ENCODE assay signal across 8 cellular contexts in genomic region chr9:15510789-15511575, GRCh38. TPM values are rescaled to one million over a fixed set of nuclear protein-coding genes. Genes with fewer than 3 reads are reported as not detected.
DNase-seq lines count a peak whose midpoint lies in the region; ATAC-seq, FAIRE-seq and TF ChIP-seq lines count a peak whose summit lies in the region.

Gene PSIP1, minus strand, starts transcription at chr9:15510970. Its CDS starts 782 bp downstream, at chr9:15510188.

- FAIRE-seq in GM18507 (lab: Jason Lieb, UNC), result peak; percentile 97
- no peak for FAIRE-seq in astrocyte (lab: Jason Lieb, UNC)

- H2AFZ ChIP-seq in astrocyte (ENCODE audit: low read depth, low read length) (peak within 1 kb of the TSS; percentile 97), hepatocyte (peak within 1 kb of the TSS; percentile 89)

- peak within 1 kb of the TSS; percentile 94 for H3K4me2 ChIP-seq in astrocyte (ENCODE audit: low read length)
- H3K4me2 ChIP-seq in hepatocyte, result peak within 1 kb of the TSS; percentile 80

- H3K36me3 Mint-ChIP-seq in astrocyte (ENCODE audit: low read depth, unreplicated experiment), result no peaks in the 10 kb centered on the region

- H3K9me2 ChIP-seq in hepatocyte (replicated peaks; ENCODE audit: insufficient read depth), result no peaks in the 10 kb centered on the region

- no peaks in the 10 kb centered on the region for H3K9me3 ChIP-seq in astrocyte (ENCODE audit: insufficient read depth, low read depth, low read length)
- no peaks in the 10 kb centered on the region for H3K9me3 ChIP-seq in hepatocyte (ENCODE audit: low read depth)

- DNase-seq in GM18507 (ENCODE audit: extremely low spot score, insufficient read length, low read depth) (peak; percentile 64), NCI-H1930 (lab: John Stamatoyannopoulos, UW) (peak; percentile 82 to 94), T-helper 22 cell (ENCODE audit: low read depth) (peak; percentile 83), astrocyte (ENCODE audit: low read depth) (peak; percentile 69), hepatocyte (ENCODE audit: low spot score) (peak; percentile 87), retina (peak; percentile 100), OCI-M2 (lab: John Stamatoyannopoulos, UW; ENCODE audit: unreplicated experiment) (no peak)

- H3K27ac Mint-ChIP-seq in astrocyte (ENCODE audit: unreplicated experiment), result peak within 1 kb of the TSS; percentile 100

- H3K4me3 ChIP-seq in astrocyte (ENCODE audit: insufficient read depth, low read depth, low read length) (peak within 1 kb of the TSS; percentile 81), hepatocyte (peak within 1 kb of the TSS; percentile 98)

- 1% methylated on average over 69 of the region's 72 CpGs for WGBS in hepatocyte (ENCODE audit: low lambda C conversion rate, missing lambda C conversion rate)

- H4K20me1 ChIP-seq in astrocyte (ENCODE audit: insufficient read depth, low read length) (peaks cover 4% of the 10 kb centered on the region), hepatocyte (ENCODE audit: insufficient read depth, poor library complexity, severe bottlenecking) (no peaks in the 10 kb centered on the region)

- H3K4me1 Mint-ChIP-seq in astrocyte (ENCODE audit: low read depth, unreplicated experiment), result no peaks in the 10 kb centered on the region

- H3K27ac ChIP-seq in astrocyte (ENCODE audit: low read depth, low read length) (peak within 1 kb of the TSS; percentile 98), hepatocyte (peak within 1 kb of the TSS; percentile 97)

- peak; percentile 73 for ATAC-seq in HG02973 (IDR thresholded peaks at IDR 0.05; ENCODE audit: unreplicated experiment)

- H3K9me3 Mint-ChIP-seq in astrocyte (ENCODE audit: unreplicated experiment), result no peaks in the 10 kb centered on the region

- H3K27me3 Mint-ChIP-seq in astrocyte (ENCODE audit: low read depth, unreplicated experiment), result no peaks in the 10 kb centered on the region

- peak within 1 kb of the TSS; percentile 96 for H3K9ac ChIP-seq in astrocyte (ENCODE audit: low read length)

- H3K79me2 ChIP-seq in astrocyte (ENCODE audit: insufficient read depth, low read length) (peaks cover 27% of the 10 kb centered on the region), hepatocyte (peaks cover 37% of the 10 kb centered on the region)

- H3K36me3 ChIP-seq in astrocyte (ENCODE audit: insufficient read depth, low read length), result peaks cover under 1% of the 10 kb centered on the region
- H3K36me3 ChIP-seq in hepatocyte (replicated peaks; ENCODE audit: insufficient read depth, low read depth), result no peaks in the 10 kb centered on the region

- H3K27me3 ChIP-seq in astrocyte (ENCODE audit: insufficient read depth, low read length), result no peaks in the 10 kb centered on the region
- H3K27me3 ChIP-seq in hepatocyte, result no peaks in the 10 kb centered on the region

- H3K4me1 ChIP-seq in astrocyte (ENCODE audit: insufficient read depth, low read length) (peaks cover 8% of the 10 kb centered on the region), hepatocyte (ENCODE audit: insufficient read depth) (no peaks in the 10 kb centered on the region)

- TF ChIP-seq CTCF in astrocyte (IDR thresholded peaks at IDR 0.05; ENCODE audit: insufficient read depth, low read depth, low read length) (no peak), hepatocyte (IDR thresholded peaks at IDR 0.05; ENCODE audit: poor library complexity) (no peak)

- peak within 1 kb of the TSS; percentile 99 for H3K4me3 Mint-ChIP-seq in astrocyte (ENCODE audit: unreplicated experiment)

RNA-seq across cellular contexts. Expression of gene PSIP1, which starts in this region (rescaled TPM):
- 25.4 and 28.5 TPM in 2 replicates for total RNA-seq in astrocyte
- 37.1 and 37.3 TPM in 2 replicates for total RNA-seq in hepatocyte
- polyA plus RNA-seq in hepatocyte, result 35.1 and 40.2 TPM in 2 replicates
